Comparison of ENCODE assay signal across 11 cellular contexts in genomic region chr11:78203184-78203583, GRCh38.
DNase-seq lines count a peak whose midpoint lies in the region; ATAC-seq lines count a peak whose summit lies in the region.
"Had no signal": no experiment of that assay in that cellular context is flagged by ENCODE, and none has a peak within 500 bp of the region (broad histone marks: within the 10 kb centered on the region; RNA-seq: fewer than 3 reads in every experiment).

No MANE protein-coding gene starts in this region.

- peak; percentile 35 for DNase-seq in activated naive CD4-positive, alpha-beta T cell treated with Interleukin-2 at 50 U/mL for 16 hours
- no peak for DNase-seq in activated naive CD4-positive, alpha-beta T cell treated with anti-CD3 and anti-CD28 coated beads, Interleukin-2, amount 50 U/mL, for 16 hours
- peak; percentile 56 to 61 for DNase-seq in activated CD4-positive, alpha-beta T cell treated with anti-CD3 and anti-CD28 coated beads for 4 hours
- DNase-seq in central memory CD4-positive, alpha-beta T cell = peak; percentile 86
- DNase-seq in stimulated activated effector memory CD8-positive, alpha-beta T cell treated with anti-CD3 and anti-CD28 coated beads, Interleukin-12 subunit alpha, Interleukin-12 subunit beta, amount 100 ng/mL, for 72 hours (ENCODE audit: low spot score in 2 of 2) = no peak
- no peak for DNase-seq in NCI-H748 treated with DMSO at 0.1 percent for 48 hours (lab: John Stamatoyannopoulos, UW)
- DNase-seq in globus pallidus (ENCODE audit: low spot score) = no peak
- DNase-seq: ACHN, NCI-H1092 treated with DMSO at 0.1 percent for 48 hours, nephron progenitor cell had no signal

- peak overlapping the region; percentile 87 for H3K27ac Mint-ChIP-seq in stimulated activated effector memory CD8-positive, alpha-beta T cell treated with anti-CD3 and anti-CD28 coated beads, Interleukin-12 subunit alpha, Interleukin-12 subunit beta, amount 100 ng/mL, for 72 hours

- no peaks in the 10 kb centered on the region for H3K9me3 Mint-ChIP-seq in stimulated activated effector memory CD8-positive, alpha-beta T cell treated with anti-CD3 and anti-CD28 coated beads, Interleukin-12 subunit alpha, Interleukin-12 subunit beta, amount 100 ng/mL, for 72 hours
- H3K9me3 Mint-ChIP-seq: nephron progenitor cell had no signal

- peaks cover 30% of the 10 kb centered on the region for H3K4me1 Mint-ChIP-seq in stimulated activated effector memory CD8-positive, alpha-beta T cell treated with anti-CD3 and anti-CD28 coated beads, Interleukin-12 subunit alpha, Interleukin-12 subunit beta, amount 100 ng/mL, for 72 hours

- peak overlapping the region; percentile 67 for H3K4me3 Mint-ChIP-seq in stimulated activated effector memory CD8-positive, alpha-beta T cell treated with anti-CD3 and anti-CD28 coated beads, Interleukin-12 subunit alpha, Interleukin-12 subunit beta, amount 100 ng/mL, for 72 hours
- H3K4me3 Mint-ChIP-seq: nephron progenitor cell had no signal

- H3K36me3 Mint-ChIP-seq in stimulated activated effector memory CD8-positive, alpha-beta T cell treated with anti-CD3 and anti-CD28 coated beads, Interleukin-12 subunit alpha, Interleukin-12 subunit beta, amount 100 ng/mL, for 72 hours = no peaks in the 10 kb centered on the region

- peak; percentile 42 for ATAC-seq in stimulated activated effector memory CD8-positive, alpha-beta T cell treated with anti-CD3 and anti-CD28 coated beads, Interleukin-12 subunit alpha, Interleukin-12 subunit beta, amount 100 ng/mL, for 72 hours
- ATAC-seq in GM21515 (IDR thresholded peaks at IDR 0.05; ENCODE audit: unreplicated experiment) = no peak

Comparison
In these comparisons a context has a peak if more than half of its experiments do, and no peak if none do; other contexts are left out.
1. DNase-seq: peak in activated naive CD4-positive, alpha-beta T cell treated with Interleukin-2 at 50 U/mL for 16 hours (single experiment), activated CD4-positive, alpha-beta T cell treated with anti-CD3 and anti-CD28 coated beads for 4 hours (2 of 2) and central memory CD4-positive, alpha-beta T cell (single experiment); none in activated naive CD4-positive, alpha-beta T cell treated with anti-CD3 and anti-CD28 coated beads, Interleukin-2, amount 50 U/mL, for 16 hours (single experiment), stimulated activated effector memory CD8-positive, alpha-beta T cell treated with anti-CD3 and anti-CD28 coated beads, Interleukin-12 subunit alpha, Interleukin-12 subunit beta, amount 100 ng/mL, for 72 hours (0 of 2), NCI-H748 treated with DMSO at 0.1 percent for 48 hours (single experiment) and globus pallidus (single experiment).